In the genomic region with DNA sequence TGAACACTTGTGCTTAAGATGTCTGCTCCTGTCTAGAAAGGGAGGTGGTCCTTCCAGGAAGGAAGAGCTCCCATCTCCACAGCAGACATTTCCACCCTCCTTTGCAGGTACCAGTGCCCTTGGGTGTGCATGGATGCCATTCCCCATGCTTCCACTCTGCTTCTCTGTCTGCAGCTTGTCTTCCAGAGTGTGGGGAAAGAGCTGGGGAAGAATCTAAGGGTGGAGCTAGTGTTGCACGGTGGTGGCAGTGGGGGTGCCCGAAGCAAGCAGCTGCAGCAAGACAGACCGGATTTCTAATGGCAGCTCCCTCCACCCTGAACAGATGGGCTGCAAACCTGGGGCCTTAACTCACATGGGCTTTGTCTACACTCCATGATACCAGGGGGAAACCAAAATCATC, we compare ENCODE assay signal across 18 cellular contexts. TPM values are rescaled to one million over a fixed set of nuclear protein-coding genes. Genes with fewer than 3 reads are reported as not detected.
DNase-seq lines count a peak whose midpoint lies in the region; ATAC-seq and TF ChIP-seq lines count a peak whose summit lies in the region.
"Had no signal": no experiment of that assay in that cellular context is flagged by ENCODE, and none has a peak within 500 bp of the region (broad histone marks: within the 10 kb centered on the region; RNA-seq: fewer than 3 reads in every experiment).

No MANE protein-coding gene starts in this region.

- intact Hi-C loops in prostate gland (cut with DNase I) (no loop called here), left ventricle myocardium superior (cut with micrococcal nuclease) (no loop called here), heart left ventricle (cut with DNase I) (no loop called here)

- TF ChIP-seq CTCF in C4-2B (conservative IDR thresholded peaks at IDR 0.05) (no peak), VCaP (conservative IDR thresholded peaks at IDR 0.05) (peak; percentile 27; the same call in 1 of the 2 replicates), prostate gland (IDR thresholded peaks at IDR 0.05) (no peak), heart left ventricle (IDR thresholded peaks at IDR 0.05) (no peak)

- TF ChIP-seq POLR2A in prostate gland (IDR thresholded peaks at IDR 0.05) (peak; percentile 45), heart left ventricle (IDR thresholded peaks at IDR 0.05) (no peak)

- 2% methylated on average over 3 of the region's 3 CpGs for WGBS in prostate gland
- 0 to 4% (median 1%) methylated on average over 2 to 3 of the region's 3 CpGs for WGBS in heart left ventricle, 4 donors

- H3K36me3 ChIP-seq in H7 (replicated peaks; ENCODE audit: control insufficient read depth, insufficient read depth, low read length) = no peaks in the 10 kb centered on the region
- H3K36me3 ChIP-seq in prostate gland = no peaks in the 10 kb centered on the region
- H3K36me3 ChIP-seq in heart left ventricle = no peaks in the 10 kb centered on the region
- H3K36me3 ChIP-seq: BLaER1 had no signal

- H3K27ac ChIP-seq in C4-2B (peak overlapping the region; percentile 91), VCaP (peak overlapping the region; percentile 100), prostate gland (peak overlapping the region; percentile 69 to 97), heart left ventricle (no peak overlapping the region)
- H3K27ac ChIP-seq: BLaER1 had no signal

- peaks cover 100% of the 10 kb centered on the region for H3K27me3 ChIP-seq in H7 (ENCODE audit: control insufficient read depth, insufficient read depth, low read length)
- H3K27me3 ChIP-seq in prostate gland (replicated peaks; ENCODE audit: insufficient read depth) = no peaks in the 10 kb centered on the region
- H3K27me3 ChIP-seq in heart left ventricle = peaks cover 75 to 100% (median 99%) of the 10 kb centered on the region in 9 donors

- DNase-seq in H7 (peak; percentile 51), prostate gland (ENCODE audit: low spot score) (no peak), left ventricle myocardium superior (no peak), heart left ventricle (no peak), hippocampal formation (lab: John Stamatoyannopoulos, UW) (no peak)
- DNase-seq: COR-L47, DMS53, H9, Karpas-422, MV-4-11, NCI-H1436 treated with DMSO at 0.1 percent for 48 hours, NCI-H2081, NCI-H2227 treated with DMSO at 0.1 percent for 48 hours, NCI-H69, SIG-M5 had no signal

- H3K9me3 ChIP-seq in prostate gland (no peaks in the 10 kb centered on the region), heart left ventricle (no peaks in the 10 kb centered on the region)
- H3K9me3 ChIP-seq: BLaER1 had no signal

- H3K4me3 ChIP-seq in H7 (ENCODE audit: insufficient read depth, low read depth, low read length) = no peak overlapping the region
- H3K4me3 ChIP-seq in prostate gland = no peak overlapping the region
- no peak overlapping the region for H3K4me3 ChIP-seq in heart left ventricle
- H3K4me3 ChIP-seq: BLaER1 had no signal

- ATAC-seq in left ventricle myocardium superior (no peak), heart left ventricle (no peak)

- H3K4me1 ChIP-seq in prostate gland (replicated peaks) = peaks cover 21% of the 10 kb centered on the region
- H3K4me1 ChIP-seq in heart left ventricle = peaks cover 0 to 31% (median 0%) of the 10 kb centered on the region in 12 donors
- H3K4me1 ChIP-seq: BLaER1 had no signal

RNA-seq across cellular contexts. Expression of gene HOXB13, which starts 22.6 kb away (rescaled TPM):
- total RNA-seq in H7 (2014; rRNA removed; shearing (Covaris generic)) = 7.9 and 11.1 TPM in 2 replicates
- total RNA-seq in prostate gland = 100 to 1,000 TPM in 1 of 2 donors, 10 to 100 TPM in 1; 78.7 to 249 TPM
- not detected for total RNA-seq in left ventricle myocardium superior
- total RNA-seq in heart left ventricle = not detected
- not detected for polyA plus RNA-seq in heart left ventricle
- total RNA-seq: H9 had no signal

RNA-seq across cellular contexts. Expression of gene PRAC2, which starts 28.2 kb away (rescaled TPM):
- 40.8 and 40.9 TPM in 2 replicates for total RNA-seq in H7 (2014; rRNA removed; shearing (Covaris generic))
- 100 to 1,000 TPM in 1 of 2 donors, 1 to 10 TPM in 1; 9.6 to 135 TPM for total RNA-seq in prostate gland
- total RNA-seq in left ventricle myocardium superior = not detected
- total RNA-seq in heart left ventricle = not detected
- not detected for polyA plus RNA-seq in heart left ventricle
- total RNA-seq: H9 had no signal

RNA-seq across cellular contexts. Expression of gene PRAC1, which starts 28.9 kb away (rescaled TPM):
- total RNA-seq in H7 (2014; rRNA removed; shearing (Covaris generic)) = 156 and 173 TPM in 2 replicates
- total RNA-seq in prostate gland (100 to 1,000 TPM in 1 of 2 donors, 10 to 100 TPM in 1; 56.7 to 243 TPM), left ventricle myocardium superior (not detected), heart left ventricle (not detected)
- not detected for polyA plus RNA-seq in heart left ventricle
- total RNA-seq: H9 had no signal

Comparison
In these comparisons a context has a peak if more than half of its experiments do, and no peak if none do; other contexts are left out.
1. H3K27ac ChIP-seq: peak in C4-2B (single experiment), VCaP (single experiment) and prostate gland (2 of 2); none in heart left ventricle (0 of 12).
2. RNA of gene PRAC2, which starts 28.2 kb away (total RNA-seq): 9.6 to 135 TPM in prostate gland and 40.8 to 40.9 TPM in H7; not detected in left ventricle myocardium superior (single experiment) and not detected in heart left ventricle; every median in the first group is over 10 times any median in the second.
3. RNA of gene PRAC1, which starts 28.9 kb away (total RNA-seq): 56.7 to 243 TPM in prostate gland and 156 to 173 TPM in H7; not detected in left ventricle myocardium superior (single experiment) and not detected in heart left ventricle; every median in the first group is over 10 times any median in the second.